ENCODE assay signal across 15 cellular contexts in the genomic region with DNA sequence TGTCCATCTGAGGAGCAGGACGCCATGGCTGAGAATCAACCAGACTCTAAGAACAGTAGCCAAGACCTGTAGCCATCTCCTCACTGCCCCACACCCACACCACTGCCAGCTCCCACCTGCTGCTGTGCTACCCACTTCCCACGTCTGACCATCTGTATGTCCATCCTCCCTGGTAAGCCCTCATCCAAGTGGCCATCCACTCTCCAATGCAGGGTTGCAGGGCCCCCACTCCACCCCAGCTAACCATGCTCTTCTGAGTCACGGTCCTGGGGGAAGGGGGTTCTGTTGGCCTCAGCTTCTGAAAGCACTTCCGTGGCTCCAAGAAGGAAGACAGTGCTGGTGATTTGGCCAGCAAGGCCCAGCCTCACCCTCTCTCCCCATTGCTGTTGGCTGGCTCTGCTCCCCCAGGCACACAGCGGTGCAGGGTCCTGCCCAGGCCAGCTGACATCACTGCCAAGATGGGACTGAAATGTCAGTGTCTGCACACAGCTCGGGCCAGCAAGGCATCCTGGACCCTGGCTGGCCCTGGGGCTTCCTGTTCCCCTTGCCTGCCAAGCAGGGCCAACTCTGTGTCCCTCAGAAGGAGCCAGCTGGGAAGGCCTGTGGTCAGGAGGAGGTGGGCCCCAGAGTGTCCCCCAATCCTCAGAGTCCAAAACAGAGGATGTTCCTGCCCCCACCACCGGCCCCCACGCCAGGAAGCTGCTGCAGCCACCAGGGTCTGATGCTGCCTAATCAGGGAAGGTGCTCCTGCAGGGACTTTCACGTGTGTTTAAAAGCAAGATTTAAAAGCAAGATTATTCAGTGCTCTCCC. TPM values are rescaled to one million over a fixed set of nuclear protein-coding genes. Genes with fewer than 3 reads are reported as not detected.
DNase-seq lines count a peak whose midpoint lies in the region; ATAC-seq and TF ChIP-seq lines count a peak whose summit lies in the region.
"Had no signal": no experiment of that assay in that cellular context is flagged by ENCODE, and none has a peak within 500 bp of the region (broad histone marks: within the 10 kb centered on the region; RNA-seq: fewer than 3 reads in every experiment).

No MANE protein-coding gene starts in this region.

- no peaks in the 10 kb centered on the region for H3K27me3 ChIP-seq in lower lobe of right lung (ENCODE audit: low read depth)

- DNase-seq in activated T-cell treated with anti-CD3 and anti-CD28 coated beads, Interleukin-2, amount 50 U/mL, for 1 hour: peak; percentile 12
- no peak for DNase-seq in activated T-cell treated with anti-CD3 and anti-CD28 coated beads, Interleukin-2, amount 50 U/mL, for 72 hours
- peak; percentile 8 to 10 for DNase-seq in activated T-cell treated with anti-CD3 and anti-CD28 coated beads, Interleukin-2, amount 50 U/mL, for 48 hours
- DNase-seq in lower lobe of right lung: peak; percentile 29
- peak; percentile 8 for DNase-seq in stimulated activated naive CD8-positive, alpha-beta T cell treated with anti-CD3 and anti-CD28 coated beads, Interleukin-15, Interleukin-2, amounts not matched to agents 100 U/mL and 50 U/mL, for 24 hours
- DNase-seq in LoVo (ENCODE audit: low spot score): no peak
- DNase-seq: hypothalamus; NCI-H2107; NK-92 treated with Interleukin-12 subunit alpha and Interleukin-12 subunit beta, amount 100 ng/mL, for 24 hours had no signal

- TF ChIP-seq CTCF in lower lobe of right lung (IDR thresholded peaks at IDR 0.05): no peak

- H3K4me3 Mint-ChIP-seq in activated T-cell treated with anti-CD3 and anti-CD28 coated beads, Interleukin-2, amount 50 U/mL, for 72 hours: no peak overlapping the region
- H3K4me3 Mint-ChIP-seq: naive thymus-derived CD4-positive, alpha-beta T cell; stimulated activated naive CD8-positive, alpha-beta T cell treated with anti-CD3 and anti-CD28 coated beads, Interleukin-15, amount 100 ng/mL, for 72 hours had no signal

- H3K9me3 Mint-ChIP-seq in activated T-cell treated with anti-CD3 and anti-CD28 coated beads, Interleukin-2, amount 50 U/mL, for 72 hours: no peaks in the 10 kb centered on the region
- H3K9me3 Mint-ChIP-seq: stimulated activated naive CD8-positive, alpha-beta T cell treated with anti-CD3 and anti-CD28 coated beads, Interleukin-15, amount 100 ng/mL, for 72 hours had no signal

- H3K36me3 ChIP-seq in lower lobe of right lung: no peaks in the 10 kb centered on the region

- no peaks in the 10 kb centered on the region for H3K27me3 Mint-ChIP-seq in activated T-cell treated with anti-CD3 and anti-CD28 coated beads, Interleukin-2, amount 50 U/mL, for 72 hours (ENCODE audit: low read depth)
- H3K27me3 Mint-ChIP-seq: stimulated activated naive CD8-positive, alpha-beta T cell treated with anti-CD3 and anti-CD28 coated beads, Interleukin-15, amount 100 ng/mL, for 72 hours had no signal

- H3K4me1 ChIP-seq in lower lobe of right lung: peaks cover under 1% of the 10 kb centered on the region

- H3K4me1 Mint-ChIP-seq in activated T-cell treated with anti-CD3 and anti-CD28 coated beads, Interleukin-2, amount 50 U/mL, for 72 hours (ENCODE audit: low read depth): peaks cover 7% of the 10 kb centered on the region

- intact Hi-C loops in lower lobe of right lung (cut with DNase I): no loop called here

- H3K4me3 ChIP-seq in lower lobe of right lung: no peak overlapping the region
- H3K4me3 ChIP-seq: SK-N-MC had no signal

- H3K27ac ChIP-seq in lower lobe of right lung: no peak overlapping the region
- H3K27ac ChIP-seq: SK-N-MC had no signal

- H3K27ac Mint-ChIP-seq in activated T-cell treated with anti-CD3 and anti-CD28 coated beads, Interleukin-2, amount 50 U/mL, for 72 hours: no peak overlapping the region
- H3K27ac Mint-ChIP-seq: naive thymus-derived CD4-positive, alpha-beta T cell had no signal

- H3K36me3 Mint-ChIP-seq in activated T-cell treated with anti-CD3 and anti-CD28 coated beads, Interleukin-2, amount 50 U/mL, for 72 hours (ENCODE audit: insufficient read depth in 2 of 2): no peaks in the 10 kb centered on the region
- H3K36me3 Mint-ChIP-seq: naive thymus-derived CD4-positive, alpha-beta T cell had no signal

- H3K9me3 ChIP-seq in lower lobe of right lung: peaks cover 3% of the 10 kb centered on the region
- H3K9me3 ChIP-seq: Caco-2 had no signal

- ATAC-seq in activated T-cell treated with anti-CD3 and anti-CD28 coated beads, Interleukin-2, amount 50 U/mL, for 72 hours (replicated peaks in 1 of 2): no peak
- ATAC-seq in lower lobe of right lung (no peak), HG02938 (IDR thresholded peaks at IDR 0.05; ENCODE audit: unreplicated experiment) (no peak), GM21717 (IDR thresholded peaks at IDR 0.05; ENCODE audit: unreplicated experiment) (no peak)
- no peak for ATAC-seq in stimulated activated naive CD8-positive, alpha-beta T cell treated with anti-CD3 and anti-CD28 coated beads, Interleukin-15, Interleukin-2, amounts not matched to agents 100 U/mL and 50 U/mL, for 24 hours
- ATAC-seq: naive thymus-derived CD4-positive, alpha-beta T cell; stimulated activated naive CD8-positive, alpha-beta T cell treated with anti-CD3 and anti-CD28 coated beads, Interleukin-15, amount 100 ng/mL, for 72 hours had no signal

RNA-seq across cellular contexts. Expression of gene RASGEF1A, which starts 17.5 kb away (rescaled TPM):
- total RNA-seq in activated T-cell treated with anti-CD3 and anti-CD28 coated beads, Interleukin-2, amount 50 U/mL, for 72 hours: 1 to 10 TPM; 1.7 TPM
- 2.7 TPM for total RNA-seq in lower lobe of right lung

Comparison
In these comparisons a context has a peak if more than half of its experiments do, and no peak if none do; other contexts are left out.
1. DNase-seq: peak in activated T-cell treated with anti-CD3 and anti-CD28 coated beads, Interleukin-2, amount 50 U/mL, for 1 hour (single experiment), activated T-cell treated with anti-CD3 and anti-CD28 coated beads, Interleukin-2, amount 50 U/mL, for 48 hours (2 of 2), lower lobe of right lung (single experiment) and stimulated activated naive CD8-positive, alpha-beta T cell treated with anti-CD3 and anti-CD28 coated beads, Interleukin-15, Interleukin-2, amounts not matched to agents 100 U/mL and 50 U/mL, for 24 hours (single experiment); none in activated T-cell treated with anti-CD3 and anti-CD28 coated beads, Interleukin-2, amount 50 U/mL, for 72 hours (0 of 2) and LoVo (single experiment).